ENCODE assay signal across 8 cellular contexts in the genomic region with DNA sequence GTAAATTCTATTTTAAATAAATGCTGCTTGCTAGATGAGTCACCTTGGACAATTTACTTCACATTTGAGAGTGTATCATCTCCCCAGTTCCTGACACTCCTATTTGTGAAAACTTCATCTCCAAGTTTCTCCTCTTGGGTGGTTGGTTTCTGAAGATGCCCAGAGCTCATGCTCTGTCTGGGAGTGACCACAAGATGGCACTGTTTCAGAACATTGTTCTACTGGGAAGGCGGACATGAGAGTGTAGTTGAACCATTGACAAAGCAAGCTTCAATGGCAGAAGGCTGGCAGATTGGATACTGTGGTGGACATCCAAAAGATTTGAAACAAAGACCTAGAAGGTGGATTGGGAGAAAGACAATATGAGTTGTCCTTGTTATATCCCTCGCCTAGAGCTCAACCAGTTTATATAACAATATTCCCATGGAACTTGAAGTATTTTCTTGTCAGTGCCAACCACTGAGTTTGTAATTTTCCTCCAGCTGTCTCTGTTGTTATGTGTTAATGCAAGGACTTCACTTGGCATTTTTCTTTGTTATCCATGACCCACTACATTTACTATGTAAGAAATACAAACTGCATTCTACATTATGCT.
DNase-seq lines count a peak whose midpoint lies in the region; ATAC-seq, FAIRE-seq and TF ChIP-seq lines count a peak whose summit lies in the region.

No MANE protein-coding gene starts in this region.

- 32 to 43% methylated on average over 2 of the region's 2 CpGs for WGBS in pancreas, 2 donors

- H3K27ac ChIP-seq in pancreas: no peak overlapping the region

- no peaks in the 10 kb centered on the region for H3K9me3 ChIP-seq in Caco-2
- no peaks in the 10 kb centered on the region for H3K9me3 ChIP-seq in pancreas

- H3K4me1 Mint-ChIP-seq in Caco-2 (ENCODE audit: low read depth, unreplicated experiment) (no peaks in the 10 kb centered on the region), activated B cell treated with CpG ODN at 0.5 μM for 24 hours (no peaks in the 10 kb centered on the region)

- DNase-seq in Caco-2: peak; percentile 45 to 51
- DNase-seq in NCI-H2107 (lab: John Stamatoyannopoulos, UW): peak; percentile 5
- no peak for DNase-seq in activated B cell treated with CpG ODN at 0.5 μM for 24 hours
- peak; percentile 48 for DNase-seq in foreskin melanocyte
- DNase-seq in pancreas: peak in 2 of 6 donors; percentile 13 to 30
- DNase-seq in NCI-H1436 treated with DMSO at 0.1 percent for 48 hours (lab: John Stamatoyannopoulos, UW): no peak

- ATAC-seq in GM18870 (IDR thresholded peaks at IDR 0.05; ENCODE audit: unreplicated experiment) (peak; percentile 94), HG03045 (IDR thresholded peaks at IDR 0.05; ENCODE audit: unreplicated experiment) (peak; percentile 79), activated B cell treated with CpG ODN at 0.5 μM for 24 hours (ENCODE audit: low read depth) (no peak), pancreas (peak in 3 of 4 donors; percentile 77 to 86 (median 81))

- no peaks in the 10 kb centered on the region for H3K36me3 Mint-ChIP-seq in Caco-2 (ENCODE audit: insufficient read depth, unreplicated experiment)
- H3K36me3 Mint-ChIP-seq in activated B cell treated with CpG ODN at 0.5 μM for 24 hours (ENCODE audit: low read depth): no peaks in the 10 kb centered on the region

- POLR2A ChIA-PET in Caco-2 (lab: Charles Lee): no interaction called here
- POLR2A ChIA-PET in activated B cell treated with CpG ODN at 0.5 μM for 24 hours (lab: Charles Lee): no interaction called here

- H3K27ac Mint-ChIP-seq in Caco-2 (ENCODE audit: unreplicated experiment): no peak overlapping the region
- H3K27ac Mint-ChIP-seq in activated B cell treated with CpG ODN at 0.5 μM for 24 hours: no peak overlapping the region

- H3K4me3 Mint-ChIP-seq in Caco-2 (ENCODE audit: unreplicated experiment): no peak overlapping the region
- H3K4me3 Mint-ChIP-seq in activated B cell treated with CpG ODN at 0.5 μM for 24 hours: no peak overlapping the region

- H3K27me3 Mint-ChIP-seq in Caco-2 (ENCODE audit: insufficient read depth, unreplicated experiment) (peaks cover 6% of the 10 kb centered on the region), activated B cell treated with CpG ODN at 0.5 μM for 24 hours (no peaks in the 10 kb centered on the region)

- H3K36me3 ChIP-seq in Caco-2 (ENCODE audit: control insufficient read depth, insufficient read depth, low read length) (no peaks in the 10 kb centered on the region), pancreas (no peaks in the 10 kb centered on the region)

- H3K4me3 ChIP-seq in Caco-2 (ENCODE audit: low read depth, low read length) (no peak overlapping the region), pancreas (no peak overlapping the region)

- no peaks in the 10 kb centered on the region for H3K4me1 ChIP-seq in Caco-2
- no peaks in the 10 kb centered on the region for H3K4me1 ChIP-seq in pancreas

- CTCF ChIA-PET in Caco-2 (lab: Charles Lee): interaction anchor here (0.6 to 1.1 kb wide), 5 partner anchors 8 to 889 kb away, joined by 3 to 6 read pairs (median 5); no protein-coding TSS in a partner anchor
- CTCF ChIA-PET in activated B cell treated with CpG ODN at 0.5 μM for 24 hours (lab: Charles Lee): interaction anchor here (1.2 to 2.8 kb wide), 3 partner anchors 9 to 1350 kb away, joined by 4 to 10 read pairs (median 8); no protein-coding TSS in a partner anchor

- no peak for FAIRE-seq in pancreas (lab: Jason Lieb, UNC)

- no TSS peak for BruUV-seq in Caco-2 (replicated peaks; lab: Mats Ljungman, UMichigan)

- TF ChIP-seq CTCF in Caco-2 (IDR thresholded peaks at IDR 0.05; ENCODE audit: insufficient read depth in 1 of 2, low read depth in 1 of 2, low read length in 1 of 2, severe bottlenecking in 1 of 2, unreplicated experiment in 1 of 2) (peak; percentile 57 to 79), activated B cell treated with CpG ODN at 0.5 μM for 24 hours (IDR thresholded peaks at IDR 0.05) (peak; percentile 37), pancreas (IDR thresholded peaks at IDR 0.05) (peak; percentile 39 to 71 (median 52))

- no peaks in the 10 kb centered on the region for H3K27me3 ChIP-seq in Caco-2 (replicated peaks; ENCODE audit: control insufficient read depth, insufficient read depth, low read length)
- no peaks in the 10 kb centered on the region for H3K27me3 ChIP-seq in pancreas

- H3K9me3 Mint-ChIP-seq in Caco-2 (ENCODE audit: unreplicated experiment): no peaks in the 10 kb centered on the region
- no peaks in the 10 kb centered on the region for H3K9me3 Mint-ChIP-seq in activated B cell treated with CpG ODN at 0.5 μM for 24 hours

- intact Hi-C loops in Caco-2 (cut with micrococcal nuclease; ENCODE audit: unreplicated experiment): loop anchor here (2.0 kb wide), 1 partner anchor 889 kb away; no protein-coding TSS in a partner anchor
- intact Hi-C loops in activated B cell treated with CpG ODN at 0.5 μM for 24 hours (cut with micrococcal nuclease): loop anchor here (5.0 kb wide), 1 partner anchor 686 kb away; no protein-coding TSS in a partner anchor
- intact Hi-C loops in pancreas (cut with DNase I): no loop called here

Comparison
In these comparisons a context has a peak if more than half of its experiments do, and no peak if none do; other contexts are left out.
1. DNase-seq: peak in Caco-2 (2 of 2), NCI-H2107 (single experiment) and foreskin melanocyte (single experiment); none in activated B cell treated with CpG ODN at 0.5 μM for 24 hours (single experiment) and NCI-H1436 treated with DMSO at 0.1 percent for 48 hours (single experiment).
2. intact Hi-C loops: an anchor here in Caco-2 (2.0 kb wide) and activated B cell treated with CpG ODN at 0.5 μM for 24 hours (5.0 kb wide); none called in pancreas.
3. Peak in every context shown above with its lines, with median percentiles within 50 percentile points of each other: CTCF ChIP-seq.